Comparison of ENCODE assay signal across 10 cellular contexts in genomic region chr3:118863731-118864322, GRCh38.
DNase-seq lines count a peak whose midpoint lies in the region; ATAC-seq and TF ChIP-seq lines count a peak whose summit lies in the region.
"Had no signal": no experiment of that assay in that cellular context is flagged by ENCODE, and none has a peak within 500 bp of the region (broad histone marks: within the 10 kb centered on the region; RNA-seq: fewer than 3 reads in every experiment).

No MANE protein-coding gene starts in this region.

- H3K36me3 ChIP-seq in PC-3 (ENCODE audit: low read depth, low read length): no peaks in the 10 kb centered on the region
- H3K36me3 ChIP-seq: BLaER1, upper lobe of left lung had no signal

- H3K4me3 ChIP-seq in PC-3 (ENCODE audit: low read length) (no peak overlapping the region), foreskin fibroblast (ENCODE audit: low read depth in 1 of 2, low read length in 2 of 2) (no peak overlapping the region)
- H3K4me3 ChIP-seq: BLaER1, upper lobe of left lung had no signal

- no peaks in the 10 kb centered on the region for H3K27me3 Mint-ChIP-seq in progenitor cell of endocrine pancreas
- H3K27me3 Mint-ChIP-seq in CD14-positive monocyte (ENCODE audit: low read depth in 3 of 3): no peaks in the 10 kb centered on the region

- DNase-seq in SIG-M5 treated with dmso at 0.1 percent for 504 hours (lab: John Stamatoyannopoulos, UW; ENCODE audit: unreplicated experiment) (peak; percentile 25), SIG-M5 (lab: John Stamatoyannopoulos, UW) (no peak), PC-3 (no peak), progenitor cell of endocrine pancreas (ENCODE audit: low spot score, unreplicated experiment) (no peak), CD14-positive monocyte (ENCODE audit: low spot score) (no peak), NCI-H187 (lab: John Stamatoyannopoulos, UW) (no peak), foreskin fibroblast (no peak)
- DNase-seq: upper lobe of left lung had no signal

- H3K27me3 ChIP-seq in PC-3 (ENCODE audit: low read length): no peaks in the 10 kb centered on the region
- H3K27me3 ChIP-seq: BLaER1, upper lobe of left lung had no signal

- H3K4me2 ChIP-seq in PC-3 (ENCODE audit: low read length): no peak overlapping the region
- H3K4me2 ChIP-seq: BLaER1 had no signal

- ATAC-seq in HG02798 (IDR thresholded peaks at IDR 0.05; ENCODE audit: poor library complexity, unreplicated experiment): peak; percentile 83
- ATAC-seq in PC-3: no peak

- no peaks in the 10 kb centered on the region for H3K4me1 ChIP-seq in PC-3 (ENCODE audit: insufficient read depth, low read length)
- H3K4me1 ChIP-seq: BLaER1, upper lobe of left lung had no signal

- CTCF ChIA-PET in PC-3 (lab: Charles Lee): no interaction called here

- TF ChIP-seq CTCF in PC-3 (conservative IDR thresholded peaks at IDR 0.05; ENCODE audit: low read depth, low read length) (peak; percentile 48), progenitor cell of endocrine pancreas (IDR thresholded peaks at IDR 0.05; ENCODE audit: unreplicated experiment) (peak; percentile 45), CD14-positive monocyte (IDR thresholded peaks at IDR 0.05) (no peak), foreskin fibroblast (IDR thresholded peaks at IDR 0.05; ENCODE audit: low read depth, low read length) (no peak)

- H2AFZ ChIP-seq in PC-3 (ENCODE audit: low read length): no peak overlapping the region

- intact Hi-C loops in PC-3 (cut with micrococcal nuclease): no loop called here
- intact Hi-C loops in CD14-positive monocyte (cut with micrococcal nuclease): no loop called here

- POLR2A ChIA-PET in PC-3 (lab: Charles Lee; ENCODE audit: unreplicated experiment): no interaction called here

- no peaks in the 10 kb centered on the region for H3K9me2 ChIP-seq in PC-3 (replicated peaks; ENCODE audit: low read length)

- H4K20me1 ChIP-seq in PC-3 (ENCODE audit: low read length): no peaks in the 10 kb centered on the region
- H4K20me1 ChIP-seq: BLaER1 had no signal

- H3K27ac ChIP-seq in PC-3 (ENCODE audit: low read length): no peak overlapping the region
- H3K27ac ChIP-seq: BLaER1, upper lobe of left lung had no signal

- H3K9ac ChIP-seq in PC-3 (ENCODE audit: low read length): no peak overlapping the region
- H3K9ac ChIP-seq: BLaER1 had no signal

- H3K27ac Mint-ChIP-seq in progenitor cell of endocrine pancreas: no peak overlapping the region
- no peak overlapping the region for H3K27ac Mint-ChIP-seq in CD14-positive monocyte

- no peaks in the 10 kb centered on the region for H3F3A ChIP-seq in PC-3 (ENCODE audit: low read length, unreplicated experiment)

- H3K9me3 ChIP-seq in PC-3 (ENCODE audit: low read length): no peaks in the 10 kb centered on the region
- H3K9me3 ChIP-seq: BLaER1, upper lobe of left lung had no signal

- BruUV-seq in PC-3 (replicated peaks; lab: Mats Ljungman, UMichigan): no TSS peak

- no peaks in the 10 kb centered on the region for H3K36me3 Mint-ChIP-seq in progenitor cell of endocrine pancreas (ENCODE audit: insufficient read depth)
- H3K36me3 Mint-ChIP-seq in CD14-positive monocyte: no peaks in the 10 kb centered on the region

- H3K4me1 Mint-ChIP-seq in progenitor cell of endocrine pancreas (ENCODE audit: low read depth) (no peaks in the 10 kb centered on the region), CD14-positive monocyte (no peaks in the 10 kb centered on the region)

- H3K9me3 Mint-ChIP-seq in progenitor cell of endocrine pancreas (ENCODE audit: low read depth) (peaks cover 3% of the 10 kb centered on the region), CD14-positive monocyte (peaks cover 0 to 9% (median 2%) of the 10 kb centered on the region in 7 donors)

- H3K79me2 ChIP-seq in PC-3 (ENCODE audit: low read length): no peaks in the 10 kb centered on the region

- no peak overlapping the region for H3K4me3 Mint-ChIP-seq in progenitor cell of endocrine pancreas (ENCODE audit: low read depth)
- H3K4me3 Mint-ChIP-seq in CD14-positive monocyte: no peak overlapping the region

Comparison
In these comparisons a context has a peak if more than half of its experiments do, and no peak if none do; other contexts are left out.
1. CTCF ChIP-seq: peak in PC-3 (single experiment) and progenitor cell of endocrine pancreas (single experiment); none in CD14-positive monocyte (single experiment) and foreskin fibroblast (single experiment).